1 cellular context compared by ENCODE assay signal in genomic region chr1:36114371-36114770, GRCh38.
TF ChIP-seq lines count a peak whose summit lies in the region.

No MANE protein-coding gene starts in this region.

TF ChIP-seq in H1, 55 proteins besides CTCF, POLR2A, EP300 and RAD21:
- TF ChIP-seq RBBP5 (IDR thresholded peaks at IDR 0.05; ENCODE audit: borderline replicate concordance, low read depth, low read length) (no peak), SIX5 (IDR thresholded peaks at IDR 0.05; ENCODE audit: low read depth, low read length) (no peak), CBX8 (IDR thresholded peaks at IDR 0.05; ENCODE audit: borderline replicate concordance, low read depth, low read length) (no peak), SAP30 (IDR thresholded peaks at IDR 0.05; ENCODE audit: insufficient read depth, insufficient replicate concordance, low read length) (no peak), YY1 (IDR thresholded peaks at IDR 0.05; ENCODE audit: low read depth, low read length) (no peak), PHF8 (conservative IDR thresholded peaks at IDR 0.05; ENCODE audit: low read depth, low read length) (no peak), BRCA1 (IDR thresholded peaks at IDR 0.05; ENCODE audit: low read depth, low read length) (no peak), KDM1A (IDR thresholded peaks at IDR 0.05; ENCODE audit: borderline replicate concordance, low read length) (no peak), E2F6 (IDR thresholded peaks at IDR 0.05) (no peak), POLR2AphosphoS5 (IDR thresholded peaks at IDR 0.05; ENCODE audit: low read depth, low read length) (no peak)
